24 cellular contexts compared by ENCODE assay signal in the genomic region with DNA sequence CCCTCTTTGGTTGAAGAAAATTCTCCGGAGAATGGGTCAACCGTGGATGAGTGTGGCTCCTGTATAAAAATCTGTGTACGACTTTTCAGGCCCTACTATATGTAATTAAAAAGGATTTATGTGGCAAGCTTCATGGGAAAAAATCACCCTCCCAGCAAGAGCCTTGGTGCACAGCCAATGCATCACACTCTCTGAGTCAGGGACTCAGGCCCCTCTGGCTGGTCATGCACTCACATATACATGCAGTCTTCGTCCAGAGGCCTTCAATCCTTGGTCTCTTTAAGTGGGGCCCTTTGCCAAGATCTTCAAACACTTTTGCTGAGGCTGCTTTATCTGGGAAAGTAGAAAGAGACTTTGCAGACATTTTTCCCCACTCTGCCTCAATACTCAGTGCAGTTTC.
"Had no signal": no experiment of that assay in that cellular context is flagged by ENCODE, and none has a peak within 500 bp of the region (broad histone marks: within the 10 kb centered on the region; RNA-seq: fewer than 3 reads in every experiment).

No MANE protein-coding gene starts in this region.

- H3K4me1 Mint-ChIP-seq: activated naive CD8-positive, alpha-beta T cell treated with anti-CD3 and anti-CD28 coated beads for 36 hours; brain; central memory CD8-positive, alpha-beta T cell; naive B cell; T-helper 17 cell had no signal

- H3K27me3 ChIP-seq: right atrium auricular region, thyroid gland had no signal

- ATAC-seq: activated T-cell treated with anti-CD3 and anti-CD28 coated beads, Interleukin-2, amount 50 U/mL, for 4 hours; T-helper 17 cell had no signal

- H3K36me3 Mint-ChIP-seq: activated naive CD8-positive, alpha-beta T cell treated with anti-CD3 and anti-CD28 coated beads for 36 hours; brain; naive B cell had no signal

- H3K4me3 ChIP-seq: coronary artery, right atrium auricular region, SK-N-MC, thyroid gland had no signal

- H3K27ac Mint-ChIP-seq: activated naive CD8-positive, alpha-beta T cell treated with anti-CD3 and anti-CD28 coated beads for 36 hours; activated T-helper 2 cell treated with anti-CD3 and anti-CD28 coated beads, Interferon-gamma antibody, Interleukin-2, Interleukin-4, amounts not matched to agents 10 μg/mL and 5 μg/mL and 100 μg/mL, durations not matched to agents 14 hours and 24 hours and 36 hours; naive B cell; stimulated activated naive CD8-positive, alpha-beta T cell treated with anti-CD3 and anti-CD28 coated beads, Interleukin-15, Interleukin-2, amounts not matched to agents 100 ng/mL and 50 ng/mL, for 24 hours; T-helper 17 cell had no signal

- H3K27ac ChIP-seq: coronary artery, right atrium auricular region, SK-N-MC, thyroid gland had no signal

- H3K36me3 ChIP-seq: right atrium auricular region, thyroid gland had no signal

- H3K27me3 Mint-ChIP-seq: activated naive CD8-positive, alpha-beta T cell treated with anti-CD3 and anti-CD28 coated beads for 36 hours; brain; central memory CD8-positive, alpha-beta T cell; naive B cell; progenitor cell of endocrine pancreas; stimulated activated naive CD8-positive, alpha-beta T cell treated with anti-CD3 and anti-CD28 coated beads, Interleukin-15, Interleukin-2, amounts not matched to agents 100 ng/mL and 50 ng/mL, for 24 hours had no signal

- H3K9me3 ChIP-seq: thyroid gland had no signal

- H3K9me3 Mint-ChIP-seq: activated T-helper 2 cell treated with anti-CD3 and anti-CD28 coated beads, Interferon-gamma antibody, Interleukin-2, Interleukin-4, amounts not matched to agents 10 μg/mL and 5 μg/mL and 100 μg/mL, durations not matched to agents 14 hours and 24 hours and 36 hours; stimulated activated naive CD8-positive, alpha-beta T cell treated with anti-CD3 and anti-CD28 coated beads, Interleukin-15, Interleukin-2, amounts not matched to agents 100 ng/mL and 50 ng/mL, for 24 hours had no signal

- H3K4me3 Mint-ChIP-seq: activated naive CD8-positive, alpha-beta T cell treated with anti-CD3 and anti-CD28 coated beads for 36 hours; activated T-cell treated with anti-CD3 and anti-CD28 coated beads, Interleukin-2, amount 50 U/mL, for 4 hours; brain; central memory CD8-positive, alpha-beta T cell; naive B cell; stimulated activated naive CD8-positive, alpha-beta T cell treated with anti-CD3 and anti-CD28 coated beads, Interleukin-15, Interleukin-2, amounts not matched to agents 100 ng/mL and 50 ng/mL, for 24 hours; T-helper 17 cell had no signal

- H3K4me1 ChIP-seq: right atrium auricular region, thyroid gland had no signal

- DNase-seq: activated CD4-positive, alpha-beta T cell treated with anti-CD3 and anti-CD28 coated beads for 4 hours; activated CD4-positive, alpha-beta T cell treated with anti-CD3 and anti-CD28 coated beads, Interleukin-2, amount 50 U/mL, for 48 hours; activated CD4-positive, CD25-positive, alpha-beta regulatory T cell; activated CD8-positive, alpha-beta memory T cell treated with anti-CD3 and anti-CD28 coated beads, Interleukin-2, amount 50 U/mL, for 48 hours; activated naive CD4-positive, alpha-beta T cell; activated naive CD8-positive, alpha-beta T cell treated with anti-CD3 and anti-CD28 coated beads for 36 hours; activated T-cell treated with anti-CD3 and anti-CD28 coated beads, Interleukin-2, amount 50 U/mL, for 4 hours; erythroblast; foreskin fibroblast; mesendoderm; naive B cell; stimulated activated CD4-positive, alpha-beta T cell treated with anti-CD3 and anti-CD28 coated beads, Interleukin-4, amount 100 ng/mL, for 4 hours; substantia nigra; SW 1271; T-helper 17 cell; thyroid gland had no signal
